Comparison of ENCODE assay signal across 8 cellular contexts in the genomic region with DNA sequence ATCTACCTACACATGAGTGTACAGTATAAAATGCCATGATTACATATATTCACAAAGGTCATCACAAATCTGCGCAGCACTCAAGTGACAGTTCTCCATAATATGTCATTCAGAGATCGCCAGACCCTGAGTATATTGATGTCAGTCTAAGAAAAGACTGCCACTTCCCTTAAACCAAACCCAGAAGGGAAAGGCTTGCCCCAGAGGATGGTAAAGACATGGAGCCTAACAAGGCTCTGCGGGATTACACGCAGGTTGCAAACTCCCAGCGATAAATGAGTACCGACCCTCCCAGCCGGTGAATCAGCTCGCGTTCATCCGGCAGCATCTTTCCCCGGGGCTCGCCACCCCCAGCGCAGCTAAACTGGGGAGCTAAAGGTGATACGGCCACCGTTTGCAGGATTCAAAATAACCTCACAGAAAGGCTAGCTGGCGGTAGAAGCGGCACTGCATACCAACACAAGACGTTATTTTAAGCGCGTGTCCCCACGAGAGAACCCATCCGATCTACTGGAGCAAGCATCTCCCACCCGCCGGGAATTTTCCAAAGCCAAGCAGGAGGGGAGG. TPM values are rescaled to one million over a fixed set of nuclear protein-coding genes. Genes with fewer than 3 reads are reported as not detected.
DNase-seq lines count a peak whose midpoint lies in the region; ATAC-seq and TF ChIP-seq lines count a peak whose summit lies in the region.

No MANE protein-coding gene starts in this region.

- TF ChIP-seq CTCF in choroid plexus epithelial cell (conservative IDR thresholded peaks at IDR 0.05; ENCODE audit: low read depth, low read length) = no peak
- no peak for TF ChIP-seq CTCF in right lobe of liver (IDR thresholded peaks at IDR 0.05)

- H3K4me1 ChIP-seq in HUES48 (ENCODE audit: control insufficient read depth, insufficient read depth, low read length) = peaks cover 24% of the 10 kb centered on the region
- H3K4me1 ChIP-seq in right lobe of liver = peaks cover 0 to 17% (median 3%) of the 10 kb centered on the region in 4 donors

- H3K27me3 ChIP-seq in HUES48 (ENCODE audit: control insufficient read depth, insufficient read depth, low read length) (peaks cover 46% of the 10 kb centered on the region), right lobe of liver (no peaks in the 10 kb centered on the region)

- no peak for TF ChIP-seq POLR2A in right lobe of liver (IDR thresholded peaks at IDR 0.05)

- WGBS in right lobe of liver (ENCODE audit: insufficient coverage, low coverage, low lambda C conversion rate, missing lambda C conversion rate) = 17% methylated on average over 24 of the region's 24 CpGs

- H3K9me3 ChIP-seq in HUES48 (ENCODE audit: control insufficient read depth, insufficient read depth, low read length) (no peaks in the 10 kb centered on the region), right lobe of liver (no peaks in the 10 kb centered on the region)

- intact Hi-C loops in right lobe of liver (cut with DNase I) = no loop called here

- no peaks in the 10 kb centered on the region for H3K36me3 ChIP-seq in HUES48 (ENCODE audit: control insufficient read depth, insufficient read depth, low read length)
- H3K36me3 ChIP-seq in right lobe of liver = no peaks in the 10 kb centered on the region

- peak in 3 of 4 donors; percentile 7 to 9 (median 8) for ATAC-seq in right lobe of liver
- no peak for ATAC-seq in GM21786 (IDR thresholded peaks at IDR 0.05; ENCODE audit: unreplicated experiment)

- peak; percentile 65 for DNase-seq in NCI-H82 (lab: John Stamatoyannopoulos, UW)
- DNase-seq in NCI-H82 treated with DMSO at 0.1 percent for 48 hours (lab: John Stamatoyannopoulos, UW; ENCODE audit: unreplicated experiment) = no peak
- DNase-seq in activated CD4-positive, alpha-beta T cell treated with anti-CD3 and anti-CD28 coated beads for 24 hours (ENCODE audit: low read depth in 2 of 2) = peak; percentile 5 to 34
- peak; percentile 25 for DNase-seq in choroid plexus epithelial cell (ENCODE audit: low read depth)
- DNase-seq in right lobe of liver = peak in 2 of 3 donors; percentile 25 to 53
- DNase-seq in stimulated activated CD4-positive, alpha-beta T cell treated with anti-CD3 and anti-CD28 coated beads, Interleukin-4, amount 100 ng/mL, for 48 hours (ENCODE audit: low read depth in 2 of 2) = peak; percentile 28 to 37

- peak overlapping the region; percentile 42 for H3K9ac ChIP-seq in HUES48 (ENCODE audit: low read depth, low read length)

- H3K27ac ChIP-seq in HUES48 (ENCODE audit: low read depth, low read length) (peak overlapping the region; percentile 45), right lobe of liver (peak overlapping the region in 2 of 3 donors; percentile 24 to 29)

- H3K4me3 ChIP-seq in HUES48 (ENCODE audit: low read depth, low read length) (peak overlapping the region; percentile 64), choroid plexus epithelial cell (ENCODE audit: low read depth, low read length) (peak overlapping the region; percentile 71), right lobe of liver (peak overlapping the region; percentile 65 to 83 (median 68))

RNA-seq across cellular contexts. Expression of a gene that starts 0.7 kb away (rescaled TPM):
- 10 to 100 TPM in 2 of 6 experiments, 1 to 10 TPM in 4; 3.2 to 13.3 (median 5.0) TPM for total RNA-seq in right lobe of liver

RNA-seq across cellular contexts. Expression of a gene that starts 40.8 kb away (rescaled TPM):
- total RNA-seq in right lobe of liver = 10 to 100 TPM; 47.0 to 73.9 (median 51.6) TPM
